8 cellular contexts compared by ENCODE assay signal in the genomic region with DNA sequence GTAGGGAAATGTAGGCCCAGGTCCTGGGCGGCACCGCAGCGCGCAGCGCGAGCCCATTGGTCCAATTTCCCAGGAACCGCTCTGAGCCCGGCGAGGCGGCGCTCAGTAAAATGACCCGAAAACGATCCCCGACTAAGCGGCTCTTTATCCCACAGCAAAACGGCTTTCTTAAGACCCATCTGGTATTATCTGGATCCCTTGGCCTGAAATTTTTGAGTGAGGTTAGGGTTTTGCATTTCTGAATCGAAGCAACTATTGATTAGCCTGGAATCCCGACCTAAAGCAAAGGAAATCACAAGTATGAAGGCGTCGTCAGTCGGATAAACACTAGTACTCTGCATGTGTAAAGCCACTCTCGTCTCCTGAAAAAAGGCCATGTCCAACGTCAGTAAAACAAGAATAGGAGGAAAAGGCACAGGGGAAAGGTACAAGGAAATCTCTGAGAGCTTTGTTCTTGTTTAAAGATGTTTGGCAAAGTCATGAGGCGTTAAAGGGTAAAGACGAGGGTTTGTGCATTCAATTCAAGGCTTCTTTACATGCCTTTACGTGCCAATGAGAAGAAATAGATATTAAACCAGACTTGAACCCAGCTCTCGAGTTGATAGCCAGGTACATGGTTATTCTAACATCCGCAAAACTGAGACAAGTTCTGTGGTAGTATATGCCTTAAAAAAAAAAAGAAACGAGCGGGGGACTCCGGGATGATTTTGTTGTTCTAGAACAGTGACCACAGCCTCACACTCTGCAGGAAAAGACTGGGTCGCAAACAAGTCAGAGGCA. TPM values are rescaled to one million over a fixed set of nuclear protein-coding genes. Genes with fewer than 3 reads are reported as not detected.
DNase-seq lines count a peak whose midpoint lies in the region; ATAC-seq lines count a peak whose summit lies in the region.

No MANE protein-coding gene starts in this region.

- H3K4me1 ChIP-seq in ACC112 (ENCODE audit: control insufficient read depth, insufficient read depth, low read length, unreplicated experiment) = peaks cover 19% of the 10 kb centered on the region

- peak overlapping the region; percentile 99 for H3K4me3 ChIP-seq in ACC112 (ENCODE audit: low read depth, low read length)
- peak overlapping the region; percentile 44 for H3K4me3 ChIP-seq in iPS-11a (ENCODE audit: low read depth, low read length)

- H3K36me3 Mint-ChIP-seq in activated CD4-positive, alpha-beta memory T cell treated with anti-CD3 and anti-CD28 coated beads, Interleukin-2, amount 10 ng/mL, durations not matched to agents 7 days and 5 days (ENCODE audit: low read depth) = peaks cover 64% of the 10 kb centered on the region

- H3K4me3 Mint-ChIP-seq in activated CD4-positive, alpha-beta memory T cell treated with anti-CD3 and anti-CD28 coated beads, Interleukin-2, amount 10 ng/mL, durations not matched to agents 7 days and 5 days = peak overlapping the region; percentile 84

- DNase-seq in activated CD4-positive, alpha-beta memory T cell treated with anti-CD3 and anti-CD28 coated beads, Interleukin-2, amount 10 ng/mL, durations not matched to agents 7 days and 5 days = no peak
- no peak for DNase-seq in substantia nigra (lab: John Stamatoyannopoulos, UW)
- DNase-seq in glomerular visceral epithelial cell (ENCODE audit: extremely low spot score) = no peak
- no peak for DNase-seq in C1 segment of cervical spinal cord (lab: John Stamatoyannopoulos, UW)

- peaks cover 67% of the 10 kb centered on the region for H3K4me1 Mint-ChIP-seq in activated CD4-positive, alpha-beta memory T cell treated with anti-CD3 and anti-CD28 coated beads, Interleukin-2, amount 10 ng/mL, durations not matched to agents 7 days and 5 days

- POLR2A ChIA-PET in activated CD4-positive, alpha-beta memory T cell treated with anti-CD3 and anti-CD28 coated beads, Interleukin-2, amount 10 ng/mL, durations not matched to agents 7 days and 5 days (lab: Charles Lee) = interaction anchor here (0.6 to 8.9 kb wide), 30 partner anchors 8 to 983 kb away, joined by 3 to 284 read pairs (median 12); partner anchors contain the start of genes AP5B1, BANF1, C11orf68 and CCDC85B

- no peaks in the 10 kb centered on the region for H3K27me3 Mint-ChIP-seq in activated CD4-positive, alpha-beta memory T cell treated with anti-CD3 and anti-CD28 coated beads, Interleukin-2, amount 10 ng/mL, durations not matched to agents 7 days and 5 days

- H3K27ac Mint-ChIP-seq in activated CD4-positive, alpha-beta memory T cell treated with anti-CD3 and anti-CD28 coated beads, Interleukin-2, amount 10 ng/mL, durations not matched to agents 7 days and 5 days = peak overlapping the region; percentile 97

- H3K79me2 ChIP-seq in ACC112 (ENCODE audit: control insufficient read depth, insufficient read depth, low read length, unreplicated experiment) = peaks cover 64% of the 10 kb centered on the region

- peak; percentile 42 for ATAC-seq in GM19395 (IDR thresholded peaks at IDR 0.05; ENCODE audit: unreplicated experiment)
- no peak for ATAC-seq in GM19452 (IDR thresholded peaks at IDR 0.05; ENCODE audit: unreplicated experiment)

- CTCF ChIA-PET in activated CD4-positive, alpha-beta memory T cell treated with anti-CD3 and anti-CD28 coated beads, Interleukin-2, amount 10 ng/mL, durations not matched to agents 7 days and 5 days (lab: Charles Lee) = interaction anchor here (1.2 to 8.7 kb wide), 11 partner anchors 12 to 243 kb away, joined by 4 to 251 read pairs (median 12); partner anchors contain the start of genes AP5B1, CCDC85B, CTSW and FIBP

- H2AFZ ChIP-seq in ACC112 (ENCODE audit: low read length, unreplicated experiment) = peak overlapping the region; percentile 95

- H3K9me3 Mint-ChIP-seq in activated CD4-positive, alpha-beta memory T cell treated with anti-CD3 and anti-CD28 coated beads, Interleukin-2, amount 10 ng/mL, durations not matched to agents 7 days and 5 days = no peaks in the 10 kb centered on the region

- H3K27ac ChIP-seq in ACC112 (ENCODE audit: low read depth, low read length) (peak overlapping the region; percentile 94), substantia nigra (ENCODE audit: low read depth, low read length, poor library complexity, severe bottlenecking) (peak overlapping the region; percentile 89)

- H3K36me3 ChIP-seq in ACC112 (ENCODE audit: insufficient read depth, low read length) = peaks cover 28% of the 10 kb centered on the region

- no peaks in the 10 kb centered on the region for H3K27me3 ChIP-seq in ACC112 (ENCODE audit: insufficient read depth, low read length)

RNA-seq across cellular contexts. Expression of gene CFL1, which starts 0.6 kb away (rescaled TPM):
- total RNA-seq in activated CD4-positive, alpha-beta memory T cell treated with anti-CD3 and anti-CD28 coated beads, Interleukin-2, amount 10 ng/mL, durations not matched to agents 7 days and 5 days = 1,000 to 10,000 TPM; 1,733 to 1,734 TPM

RNA-seq across cellular contexts. Expression of gene MUS81, which starts 1.7 kb away (rescaled TPM):
- total RNA-seq in activated CD4-positive, alpha-beta memory T cell treated with anti-CD3 and anti-CD28 coated beads, Interleukin-2, amount 10 ng/mL, durations not matched to agents 7 days and 5 days = 10 to 100 TPM; 86.9 to 91.9 TPM

RNA-seq across cellular contexts. Expression of gene EFEMP2, which starts 14.1 kb away (rescaled TPM):
- total RNA-seq in activated CD4-positive, alpha-beta memory T cell treated with anti-CD3 and anti-CD28 coated beads, Interleukin-2, amount 10 ng/mL, durations not matched to agents 7 days and 5 days = 10 to 100 TPM; 13.8 to 14.7 TPM

RNA-seq across cellular contexts. Expression of gene CTSW, which starts 21.1 kb away (rescaled TPM):
- total RNA-seq in activated CD4-positive, alpha-beta memory T cell treated with anti-CD3 and anti-CD28 coated beads, Interleukin-2, amount 10 ng/mL, durations not matched to agents 7 days and 5 days = 10 to 100 TPM; 75.9 to 80.5 TPM

RNA-seq across cellular contexts. Expression of gene SNX32, which starts 24.8 kb away (rescaled TPM):
- total RNA-seq in activated CD4-positive, alpha-beta memory T cell treated with anti-CD3 and anti-CD28 coated beads, Interleukin-2, amount 10 ng/mL, durations not matched to agents 7 days and 5 days = 1 to 10 TPM in 1 of 2 experiments, under 1 TPM in 1; 0.83 to 1.6 TPM
